In genomic region chr3:2652416-2652815, GRCh38 we compare ENCODE assay signal across 29 cellular contexts.
DNase-seq lines count a peak whose midpoint lies in the region; ATAC-seq, FAIRE-seq and TF ChIP-seq lines count a peak whose summit lies in the region.
"Had no signal": no experiment of that assay in that cellular context is flagged by ENCODE, and none has a peak within 500 bp of the region (broad histone marks: within the 10 kb centered on the region; RNA-seq: fewer than 3 reads in every experiment).

No MANE protein-coding gene starts in this region.

- H3K27ac Mint-ChIP-seq in nephron: peak overlapping the region in 2 of 3 experiments; percentile 0 to 13
- H3K27ac Mint-ChIP-seq: CD4-positive, CD25-positive, alpha-beta regulatory T cell had no signal

- H2BK15ac ChIP-seq in H1 (ENCODE audit: low read length): no peak overlapping the region

- H3K36me3 ChIP-seq in H7 (replicated peaks; ENCODE audit: control insufficient read depth, insufficient read depth, low read length) (no peaks in the 10 kb centered on the region), H1 (ENCODE audit: control insufficient read depth in 2 of 4, insufficient read depth in 4 of 4, low read length in 3 of 4) (no peaks in the 10 kb centered on the region), upper lobe of left lung (no peaks in the 10 kb centered on the region)
- H3K36me3 ChIP-seq: BLaER1, MG63, SJCRH30 had no signal

- H4K5ac ChIP-seq in H1 (ENCODE audit: insufficient read length, low read depth, low read length): no peak overlapping the region

- H3K79me2 ChIP-seq in H1 (ENCODE audit: control insufficient read depth in 1 of 2, insufficient read depth in 2 of 2, low read length in 2 of 2): no peaks in the 10 kb centered on the region

- no peak overlapping the region for H3K14ac ChIP-seq in H1 (ENCODE audit: insufficient read length)

- no peak overlapping the region for H3K4me3 ChIP-seq in H7 (ENCODE audit: insufficient read depth, low read depth, low read length)
- H3K4me3 ChIP-seq in H1 (ENCODE audit: extremely low read depth in 1 of 4, insufficient read depth in 2 of 4, low read depth in 3 of 4, low read length in 4 of 4): 0 out of 8 replicates have a peak overlapping the region, but pooled peaks of 1 of the 4 experiments have one; percentile 5
- no peak overlapping the region for H3K4me3 ChIP-seq in upper lobe of left lung
- H3K4me3 ChIP-seq: BLaER1, GM23248, MG63, PC-9, SJCRH30 had no signal

- CTCF ChIA-PET in H1 (lab: Charles Lee; ENCODE audit: partially characterized antibody): interaction anchor here (1.4 to 2.2 kb wide), 2 partner anchors 9 to 10 kb away, joined by 3 to 6 read pairs; no protein-coding TSS in a partner anchor

- H2AFZ ChIP-seq in H1 (ENCODE audit: low read length): no peak overlapping the region
- H2AFZ ChIP-seq: GM23248, PC-9 had no signal

- POLR2A ChIA-PET in H1 (lab: Charles Lee; ENCODE audit: partially characterized antibody): no interaction called here

- H3K23me2 ChIP-seq in H1 (ENCODE audit: low read depth, low read length): no peaks in the 10 kb centered on the region

- H3K9me3 ChIP-seq in H1 (ENCODE audit: insufficient read depth in 2 of 2, low read depth in 1 of 2, low read length in 1 of 2): peaks cover 0 to 6% of the 10 kb centered on the region in 2 experiments; a peak in 1 of 4 replicates
- peaks cover 0 to 5% (median 1%) of the 10 kb centered on the region in 4 donors for H3K9me3 ChIP-seq in upper lobe of left lung
- H3K9me3 ChIP-seq: MG63, SJCRH30 had no signal

- H3K9ac ChIP-seq in H1 (replicated peaks in 1 of 4; ENCODE audit: extremely low read depth in 1 of 4, low read depth in 3 of 4, low read length in 3 of 4): no peak overlapping the region
- H3K9ac ChIP-seq: BLaER1, GM23248 had no signal

- TF ChIP-seq EP300 in H1 (IDR thresholded peaks at IDR 0.05; ENCODE audit: borderline replicate concordance in 1 of 2, low read depth in 2 of 2, low read length in 2 of 2) (0 out of 3 replicates have a peak, but pooled peaks of 1 of the 2 experiments have one; percentile 23), upper lobe of left lung (IDR thresholded peaks at IDR 0.05) (no peak)

- TF ChIP-seq POLR2A in H1 (IDR thresholded peaks at IDR 0.05; ENCODE audit: control extremely low read depth in 1 of 2, low read depth in 2 of 2, low read length in 2 of 2) (no peak), upper lobe of left lung (IDR thresholded peaks at IDR 0.05) (no peak)

- no peaks in the 10 kb centered on the region for H3K27me3 ChIP-seq in H7 (ENCODE audit: control insufficient read depth, insufficient read depth, low read length)
- no peaks in the 10 kb centered on the region for H3K27me3 ChIP-seq in H1 (replicated peaks in 1 of 4; ENCODE audit: control insufficient read depth in 3 of 4, extremely low read depth in 1 of 4, insufficient read depth in 3 of 4, low read length in 3 of 4)
- H3K27me3 ChIP-seq in upper lobe of left lung: no peaks in the 10 kb centered on the region
- H3K27me3 ChIP-seq: BLaER1, MG63, SJCRH30 had no signal

- H3K56ac ChIP-seq in H1 (replicated peaks; ENCODE audit: insufficient read length, low read depth, low read length): no peak overlapping the region

- H4K20me1 ChIP-seq in H1 (replicated peaks in 1 of 2; ENCODE audit: control insufficient read depth in 1 of 2, insufficient read depth in 2 of 2, low read length in 2 of 2): no peaks in the 10 kb centered on the region
- H4K20me1 ChIP-seq: BLaER1 had no signal

- H3K23ac ChIP-seq in H1 (ENCODE audit: insufficient read length): no peak overlapping the region

- no peak overlapping the region for H4K8ac ChIP-seq in H1 (ENCODE audit: extremely low read depth, insufficient read depth, low read length)

- H3K4me1 ChIP-seq in H1 (replicated peaks in 1 of 4; ENCODE audit: control insufficient read depth in 3 of 4, insufficient read depth in 4 of 4, low read length in 3 of 4): peaks cover 2 to 20% (median 9%) of the 10 kb centered on the region in 4 experiments; a peak in 6 of 7 replicates
- H3K4me1 ChIP-seq in upper lobe of left lung: no peaks in the 10 kb centered on the region
- H3K4me1 ChIP-seq: BLaER1, SJCRH30 had no signal

- no peak overlapping the region for H2BK20ac ChIP-seq in H1 (ENCODE audit: low read length)

- DNase-seq in H7 (peak; percentile 27), H1 (ENCODE audit: low read depth in 1 of 2, low spot score in 2 of 2) (peak; percentile 10 to 47), upper lobe of left lung (no peak), inferior parietal cortex (ENCODE audit: extremely low spot score) (no peak), head of caudate nucleus (no peak)
- no peak for DNase-seq in stimulated activated naive CD4-positive, alpha-beta T cell (lab: John Stamatoyannopoulos, UW)
- DNase-seq: CD4-positive, CD25-positive, alpha-beta regulatory T cell; DMS153; DND-41; GM23248; KBM-7; MG63; NCI-H1105 treated with DMSO at 0.1 percent for 48 hours; NCI-H146; NCI-H1930; NCI-H2107; NCI-H446 treated with DMSO at 0.1 percent for 48 hours; NCI-H526; NCI-H82; NK-92 treated with Interleukin-12 subunit alpha and Interleukin-12 subunit beta, amount 100 ng/mL, for 24 hours; PC-9; SJCRH30 had no signal

- peak; percentile 89 for FAIRE-seq in H1 (lab: Jason Lieb, UNC)
- FAIRE-seq: A204.1, GM18507 had no signal

- no peak overlapping the region for H3K4ac ChIP-seq in H1 (replicated peaks; ENCODE audit: insufficient read length, low read depth, low read length)

- no peak for ATAC-seq in upper lobe of left lung (ENCODE audit: low FRiP score in 2 of 2)
- ATAC-seq: Right ventricle myocardium inferior, SK-N-SH treated with all-trans-retinoic acid at 6 μM for 48 hours had no signal

- peaks cover 42% of the 10 kb centered on the region for H3K4me1 Mint-ChIP-seq in nephron
- H3K4me1 Mint-ChIP-seq: CD4-positive, CD25-positive, alpha-beta regulatory T cell had no signal

- H3K27ac ChIP-seq in H1 (ENCODE audit: low read depth, low read length) (no peak overlapping the region), upper lobe of left lung (no peak overlapping the region)
- H3K27ac ChIP-seq: BLaER1, GM23248, HL-60, PC-9, SJCRH30 had no signal

- H2AK5ac ChIP-seq in H1 (ENCODE audit: low read depth, low read length): no peak overlapping the region

- H2BK120ac ChIP-seq in H1 (replicated peaks; ENCODE audit: low read depth, low read length): no peak overlapping the region

- H3K4me3 Mint-ChIP-seq in nephron: no peak overlapping the region
- H3K4me3 Mint-ChIP-seq: CD4-positive, CD25-positive, alpha-beta regulatory T cell had no signal

- 66% methylated on average over 4 of the region's 4 CpGs; no CpG with 5 or more reads in 1 of the 2 experiments for WGBS in H1 (ENCODE audit: extremely low coverage in 1 of 2, insufficient coverage in 1 of 2, insufficient read length in 1 of 2, insufficient replicate concordance in 2 of 2, low coverage in 1 of 2, low lambda C conversion rate in 2 of 2, missing lambda C conversion rate in 1 of 2), 2 experiments
- WGBS in upper lobe of left lung, 2 donors: 51 to 65% methylated on average over 4 of the region's 4 CpGs

- TF ChIP-seq CTCF in H1 (IDR thresholded peaks at IDR 0.05; ENCODE audit: control extremely low read depth in 1 of 3, insufficient read depth in 1 of 3, low read depth in 1 of 3, low read length in 3 of 3): no peak
- TF ChIP-seq CTCF in nephron (IDR thresholded peaks at IDR 0.05; ENCODE audit: unreplicated experiment in 3 of 3): no peak
- TF ChIP-seq CTCF in upper lobe of left lung (IDR thresholded peaks at IDR 0.05): no peak

- H3K4me2 ChIP-seq in H1 (ENCODE audit: insufficient read depth in 1 of 2, low read depth in 2 of 2, low read length in 2 of 2): peak overlapping the region; percentile 18 to 47; a peak in 3 of 4 replicates
- H3K4me2 ChIP-seq: BLaER1, PC-9 had no signal

- H4K91ac ChIP-seq in H1 (replicated peaks; ENCODE audit: insufficient read length, low read length): no peak overlapping the region

- no peak overlapping the region for H2BK12ac ChIP-seq in H1 (ENCODE audit: low read depth, low read length)

- no peaks in the 10 kb centered on the region for H3K27me3 Mint-ChIP-seq in nephron (ENCODE audit: low read depth)
- H3K27me3 Mint-ChIP-seq: CD4-positive, CD25-positive, alpha-beta regulatory T cell had no signal

- H3K36me3 Mint-ChIP-seq in nephron (ENCODE audit: low read depth): peaks cover 12% of the 10 kb centered on the region
- H3K36me3 Mint-ChIP-seq: CD4-positive, CD25-positive, alpha-beta regulatory T cell had no signal

- H2BK5ac ChIP-seq in H1 (ENCODE audit: low read depth, low read length): no peak overlapping the region

- intact Hi-C loops in head of caudate nucleus (cut with DNase I): no loop called here

- no peak for TF ChIP-seq RAD21 in H1 (IDR thresholded peaks at IDR 0.05 in 1 of 2, conservative IDR thresholded peaks at IDR 0.05 in 1 of 2; ENCODE audit: low read depth in 2 of 2, low read length in 2 of 2)

- peaks cover 15% of the 10 kb centered on the region for H3K9me3 Mint-ChIP-seq in nephron

- no peaks in the 10 kb centered on the region for H3K79me1 ChIP-seq in H1 (ENCODE audit: low read depth, low read length)

- no peak overlapping the region for H3K18ac ChIP-seq in H1 (ENCODE audit: extremely low read depth, low read length)

TF ChIP-seq in H1, 55 proteins besides CTCF, POLR2A, EP300 and RAD21:
- TF ChIP-seq HDAC2 (IDR thresholded peaks at IDR 0.05; ENCODE audit: borderline replicate concordance in 1 of 2, low read depth in 2 of 2, low read length in 2 of 2) (peak in 1 of 2 experiments; percentile 56; a peak in 1 of 4 replicates), RNF2 (IDR thresholded peaks at IDR 0.05; ENCODE audit: borderline replicate concordance, low read depth, low read length, missing control alignments, poor library complexity, severe bottlenecking) (no peak), SP1 (IDR thresholded peaks at IDR 0.05; ENCODE audit: low read depth, low read length) (0 out of 2 replicates have a peak, but pooled peaks have one; percentile 27), TCF12 (IDR thresholded peaks at IDR 0.05; ENCODE audit: low read depth, low read length) (0 out of 2 replicates have a peak, but pooled peaks have one; percentile 4), TEAD4 (IDR thresholded peaks at IDR 0.05; ENCODE audit: low read depth, low read length) (peak; percentile 25; the same call in 1 of the 2 replicates), NRF1 (IDR thresholded peaks at IDR 0.05; ENCODE audit: low read depth, low read length) (no peak), SUZ12 (IDR thresholded peaks at IDR 0.05; ENCODE audit: low read length) (no peak)

Comparison
In these comparisons a context has a peak if more than half of its experiments do, and no peak if none do; other contexts are left out.
1. DNase-seq: peak in H7 (single experiment) and H1 (2 of 2); none in upper lobe of left lung (0 of 2), inferior parietal cortex (single experiment), stimulated activated naive CD4-positive, alpha-beta T cell (0 of 6) and head of caudate nucleus (0 of 42).